ENCODE assay signal across 21 cellular contexts in the genomic region with DNA sequence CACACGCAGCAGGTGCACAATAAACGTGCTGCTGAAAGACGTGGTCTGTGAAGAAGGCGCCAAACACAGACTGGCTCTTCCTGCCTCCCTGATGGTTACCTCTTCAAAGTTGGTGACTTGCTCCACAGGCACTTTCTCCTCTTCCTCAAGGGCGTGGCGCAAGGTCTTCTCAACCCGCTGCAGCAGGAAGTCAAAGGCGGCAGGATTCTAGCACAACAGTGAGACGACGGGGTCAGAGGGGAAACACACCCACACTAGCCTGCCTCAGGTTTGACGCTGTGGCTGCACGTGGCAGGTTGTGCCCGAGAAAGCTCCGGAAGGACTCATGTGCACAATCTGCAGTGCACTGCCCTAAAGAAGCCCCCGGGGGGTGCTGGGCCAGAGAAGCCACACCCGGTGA. TPM values are rescaled to one million over a fixed set of nuclear protein-coding genes. Genes with fewer than 3 reads are reported as not detected.
DNase-seq lines count a peak whose midpoint lies in the region; ATAC-seq and TF ChIP-seq lines count a peak whose summit lies in the region.
"Had no signal": no experiment of that assay in that cellular context is flagged by ENCODE, and none has a peak within 500 bp of the region (broad histone marks: within the 10 kb centered on the region; RNA-seq: fewer than 3 reads in every experiment).

No MANE protein-coding gene starts in this region.

- peak overlapping the region; percentile 84 for H3K27ac Mint-ChIP-seq in activated CD4-positive, alpha-beta memory T cell treated with anti-CD3 and anti-CD28 coated beads, Interleukin-2, amount 10 ng/mL, durations not matched to agents 7 days and 5 days
- no peak overlapping the region for H3K27ac Mint-ChIP-seq in activated CD4-positive, alpha-beta memory T cell treated with anti-CD3 and anti-CD28 coated beads for 36 hours
- H3K27ac Mint-ChIP-seq in T-helper 17 cell (peak overlapping the region; percentile 27), endothelial cell (ENCODE audit: unreplicated experiment) (peak overlapping the region; percentile 30), glutamatergic neuron (ENCODE audit: unreplicated experiment) (no peak overlapping the region)
- H3K27ac Mint-ChIP-seq: CD4-positive, alpha-beta T cell; HFFc6 had no signal

- TF ChIP-seq POLR2A in sigmoid colon (IDR thresholded peaks at IDR 0.05): no peak

- no peak overlapping the region for H3K4me3 Mint-ChIP-seq in activated CD4-positive, alpha-beta memory T cell treated with anti-CD3 and anti-CD28 coated beads, Interleukin-2, amount 10 ng/mL, durations not matched to agents 7 days and 5 days
- no peak overlapping the region for H3K4me3 Mint-ChIP-seq in activated CD4-positive, alpha-beta memory T cell treated with anti-CD3 and anti-CD28 coated beads for 36 hours
- H3K4me3 Mint-ChIP-seq in T-helper 17 cell: peak overlapping the region; percentile 55
- peak overlapping the region; percentile 47 for H3K4me3 Mint-ChIP-seq in endothelial cell (ENCODE audit: unreplicated experiment)
- no peak overlapping the region for H3K4me3 Mint-ChIP-seq in glutamatergic neuron (ENCODE audit: unreplicated experiment)
- H3K4me3 Mint-ChIP-seq: CD4-positive, alpha-beta T cell; HFFc6 had no signal

- H3K27me3 ChIP-seq in sigmoid colon (no peaks in the 10 kb centered on the region), psoas muscle (ENCODE audit: insufficient read depth in 3 of 3, low read length in 2 of 3) (no peaks in the 10 kb centered on the region)
- H3K27me3 ChIP-seq: BE2C had no signal

- H3K9me3 Mint-ChIP-seq in activated CD4-positive, alpha-beta memory T cell treated with anti-CD3 and anti-CD28 coated beads, Interleukin-2, amount 10 ng/mL, durations not matched to agents 7 days and 5 days: no peaks in the 10 kb centered on the region
- H3K9me3 Mint-ChIP-seq in activated CD4-positive, alpha-beta memory T cell treated with anti-CD3 and anti-CD28 coated beads for 36 hours: no peaks in the 10 kb centered on the region
- no peaks in the 10 kb centered on the region for H3K9me3 Mint-ChIP-seq in endothelial cell (ENCODE audit: unreplicated experiment)
- no peaks in the 10 kb centered on the region for H3K9me3 Mint-ChIP-seq in glutamatergic neuron (ENCODE audit: unreplicated experiment)
- H3K9me3 Mint-ChIP-seq: CD4-positive, alpha-beta T cell; HFFc6 had no signal

- intact Hi-C loops in activated CD4-positive, alpha-beta memory T cell treated with anti-CD3 and anti-CD28 coated beads for 36 hours (cut with micrococcal nuclease): no loop called here
- intact Hi-C loops in sigmoid colon (cut with DNase I): no loop called here
- intact Hi-C loops in psoas muscle (cut with DNase I): no loop called here

- H3K9me3 ChIP-seq in T-helper 17 cell (ENCODE audit: control insufficient read depth, low read length, poor library complexity, severe bottlenecking) (no peaks in the 10 kb centered on the region), sigmoid colon (no peaks in the 10 kb centered on the region), psoas muscle (no peaks in the 10 kb centered on the region)
- H3K9me3 ChIP-seq: BE2C had no signal

- CTCF ChIA-PET in activated CD4-positive, alpha-beta memory T cell treated with anti-CD3 and anti-CD28 coated beads, Interleukin-2, amount 10 ng/mL, durations not matched to agents 7 days and 5 days (lab: Charles Lee): no interaction called here
- CTCF ChIA-PET in activated CD4-positive, alpha-beta memory T cell treated with anti-CD3 and anti-CD28 coated beads for 36 hours (lab: Charles Lee): no interaction called here

- TF ChIP-seq CTCF in endothelial cell (IDR thresholded peaks at IDR 0.05; ENCODE audit: unreplicated experiment) (no peak), sigmoid colon (IDR thresholded peaks at IDR 0.05) (no peak), glutamatergic neuron (IDR thresholded peaks at IDR 0.05; ENCODE audit: partially characterized antibody, unreplicated experiment) (no peak), psoas muscle (IDR thresholded peaks at IDR 0.05) (no peak)

- H3K4me1 ChIP-seq in sigmoid colon (no peaks in the 10 kb centered on the region), psoas muscle (no peaks in the 10 kb centered on the region)
- H3K4me1 ChIP-seq: BE2C had no signal

- DNase-seq in activated CD4-positive, alpha-beta memory T cell treated with anti-CD3 and anti-CD28 coated beads, Interleukin-2, amount 10 ng/mL, durations not matched to agents 7 days and 5 days: peak; percentile 57
- DNase-seq in activated CD4-positive, alpha-beta memory T cell treated with anti-CD3 and anti-CD28 coated beads for 36 hours: no peak
- DNase-seq in T-helper 17 cell (no peak), endothelial cell (ENCODE audit: low spot score) (no peak), sigmoid colon (peak; percentile 46), glutamatergic neuron (no peak), psoas muscle (no peak)
- no peak for DNase-seq in stimulated activated naive CD4-positive, alpha-beta T cell treated with Interleukin-2 at 50 U/mL for 16 hours (lab: John Stamatoyannopoulos, UW)
- DNase-seq: BE2C; CD4-positive, alpha-beta T cell; DMS53; H7; HFFc6; NCI-H1417; NCI-H187; NCI-H2107; NCI-H510A treated with DMSO at 0.1 percent for 48 hours; NCI-H774 had no signal

- no peaks in the 10 kb centered on the region for H3K27me3 Mint-ChIP-seq in activated CD4-positive, alpha-beta memory T cell treated with anti-CD3 and anti-CD28 coated beads, Interleukin-2, amount 10 ng/mL, durations not matched to agents 7 days and 5 days
- no peaks in the 10 kb centered on the region for H3K27me3 Mint-ChIP-seq in activated CD4-positive, alpha-beta memory T cell treated with anti-CD3 and anti-CD28 coated beads for 36 hours
- H3K27me3 Mint-ChIP-seq in T-helper 17 cell (no peaks in the 10 kb centered on the region), endothelial cell (ENCODE audit: unreplicated experiment) (peaks cover 9% of the 10 kb centered on the region), glutamatergic neuron (ENCODE audit: unreplicated experiment) (peaks cover 9% of the 10 kb centered on the region)
- H3K27me3 Mint-ChIP-seq: CD4-positive, alpha-beta T cell had no signal

- H3K4me3 ChIP-seq in sigmoid colon: no peak overlapping the region
- no peak overlapping the region for H3K4me3 ChIP-seq in psoas muscle

- POLR2A ChIA-PET in activated CD4-positive, alpha-beta memory T cell treated with anti-CD3 and anti-CD28 coated beads, Interleukin-2, amount 10 ng/mL, durations not matched to agents 7 days and 5 days (lab: Charles Lee): interaction anchor here (0.9 kb wide), 1 partner anchor 13 kb away, joined by 3 read pairs; no protein-coding TSS in a partner anchor
- POLR2A ChIA-PET in activated CD4-positive, alpha-beta memory T cell treated with anti-CD3 and anti-CD28 coated beads for 36 hours (lab: Charles Lee): no interaction called here

- H3K27ac ChIP-seq in sigmoid colon: no peak overlapping the region
- H3K27ac ChIP-seq in psoas muscle: no peak overlapping the region

- H3K36me3 ChIP-seq in sigmoid colon: peaks cover 9 to 89% (median 38%) of the 10 kb centered on the region in 4 donors
- peaks cover 0 to 81% of the 10 kb centered on the region in 2 donors for H3K36me3 ChIP-seq in psoas muscle (ENCODE audit: insufficient read depth in 1 of 2, low read depth in 1 of 2)

- no peak for TF ChIP-seq EP300 in sigmoid colon (IDR thresholded peaks at IDR 0.05)

- peaks cover 80% of the 10 kb centered on the region for H3K36me3 Mint-ChIP-seq in activated CD4-positive, alpha-beta memory T cell treated with anti-CD3 and anti-CD28 coated beads, Interleukin-2, amount 10 ng/mL, durations not matched to agents 7 days and 5 days (ENCODE audit: low read depth)
- H3K36me3 Mint-ChIP-seq in activated CD4-positive, alpha-beta memory T cell treated with anti-CD3 and anti-CD28 coated beads for 36 hours: peaks cover 53% of the 10 kb centered on the region
- H3K36me3 Mint-ChIP-seq in T-helper 17 cell (ENCODE audit: low read depth): peaks cover 8% of the 10 kb centered on the region
- peaks cover 49% of the 10 kb centered on the region for H3K36me3 Mint-ChIP-seq in endothelial cell (ENCODE audit: low read depth, unreplicated experiment)
- peaks cover 12% of the 10 kb centered on the region for H3K36me3 Mint-ChIP-seq in glutamatergic neuron (ENCODE audit: unreplicated experiment)

- no peak for ATAC-seq in T-helper 17 cell
- no peak for ATAC-seq in psoas muscle
- ATAC-seq: Right ventricle myocardium inferior had no signal

- peaks cover 16% of the 10 kb centered on the region for H3K4me1 Mint-ChIP-seq in activated CD4-positive, alpha-beta memory T cell treated with anti-CD3 and anti-CD28 coated beads, Interleukin-2, amount 10 ng/mL, durations not matched to agents 7 days and 5 days
- peaks cover 2% of the 10 kb centered on the region for H3K4me1 Mint-ChIP-seq in activated CD4-positive, alpha-beta memory T cell treated with anti-CD3 and anti-CD28 coated beads for 36 hours (ENCODE audit: low read depth)
- H3K4me1 Mint-ChIP-seq in T-helper 17 cell (peaks cover 12% of the 10 kb centered on the region), endothelial cell (ENCODE audit: unreplicated experiment) (peaks cover 18% of the 10 kb centered on the region), glutamatergic neuron (ENCODE audit: low read depth, unreplicated experiment) (no peaks in the 10 kb centered on the region)

- 86 to 87% methylated on average over 16 of the region's 16 CpGs for WGBS in sigmoid colon, 2 donors
- WGBS in psoas muscle, 3 donors: 83 to 93% (median 89%) methylated on average over 16 of the region's 16 CpGs

RNA-seq across cellular contexts. Expression of a gene that starts 15.0 kb away (rescaled TPM):
- total RNA-seq in activated CD4-positive, alpha-beta memory T cell treated with anti-CD3 and anti-CD28 coated beads, Interleukin-2, amount 10 ng/mL, durations not matched to agents 7 days and 5 days: 100 to 1,000 TPM; 108 to 117 TPM
- total RNA-seq in activated CD4-positive, alpha-beta memory T cell treated with anti-CD3 and anti-CD28 coated beads for 36 hours: 100 to 1,000 TPM; 112 to 114 TPM
- total RNA-seq in T-helper 17 cell (10 to 100 TPM; 50.4 to 54.7 TPM), endothelial cell (ENCODE audit: unreplicated experiment) (137 TPM), sigmoid colon (10 to 100 TPM; 12.5 to 37.4 (median 34.0) TPM), glutamatergic neuron (ENCODE audit: unreplicated experiment) (38.6 TPM), psoas muscle (10 to 100 TPM in 3 of 4 donors, 1 to 10 TPM in 1; 6.7 to 15.1 (median 11.7) TPM)
- polyA plus RNA-seq in sigmoid colon (10 to 100 TPM; 11.1 to 33.5 (median 15.6) TPM), psoas muscle (1 to 10 TPM; 4.2 to 6.0 (median 5.4) TPM)

RNA-seq across cellular contexts. Expression of a gene that starts 15.3 kb away (rescaled TPM):
- 10 to 100 TPM; 24.5 to 24.9 TPM for total RNA-seq in activated CD4-positive, alpha-beta memory T cell treated with anti-CD3 and anti-CD28 coated beads, Interleukin-2, amount 10 ng/mL, durations not matched to agents 7 days and 5 days
- 10 to 100 TPM; 17.8 to 20.9 TPM for total RNA-seq in activated CD4-positive, alpha-beta memory T cell treated with anti-CD3 and anti-CD28 coated beads for 36 hours
- total RNA-seq in T-helper 17 cell (1 to 10 TPM; 3.0 to 3.1 TPM), endothelial cell (ENCODE audit: unreplicated experiment) (18.6 TPM), sigmoid colon (10 to 100 TPM; 19.4 to 46.4 (median 42.8) TPM), glutamatergic neuron (ENCODE audit: unreplicated experiment) (9.8 TPM), psoas muscle (10 to 100 TPM; 13.1 to 36.8 (median 19.3) TPM)
- polyA plus RNA-seq in sigmoid colon (100 to 1,000 TPM in 1 of 3 donors, 10 to 100 TPM in 2; 41.6 to 127 (median 85.9) TPM), psoas muscle (10 to 100 TPM; 22.4 to 28.7 (median 23.7) TPM)

RNA-seq across cellular contexts. Expression of a gene that starts 38.5 kb away (rescaled TPM):
- total RNA-seq in activated CD4-positive, alpha-beta memory T cell treated with anti-CD3 and anti-CD28 coated beads, Interleukin-2, amount 10 ng/mL, durations not matched to agents 7 days and 5 days: 10 to 100 TPM; 32.5 to 35.1 TPM
- total RNA-seq in activated CD4-positive, alpha-beta memory T cell treated with anti-CD3 and anti-CD28 coated beads for 36 hours: 10 to 100 TPM; 54.3 to 56.4 TPM
- total RNA-seq in T-helper 17 cell (10 to 100 TPM; 19.6 to 23.8 TPM), endothelial cell (ENCODE audit: unreplicated experiment) (43.9 TPM), sigmoid colon (10 to 100 TPM; 19.7 to 24.6 (median 23.7) TPM), glutamatergic neuron (ENCODE audit: unreplicated experiment) (29.1 TPM), psoas muscle (10 to 100 TPM; 35.1 to 62.0 (median 47.6) TPM)
- polyA plus RNA-seq in sigmoid colon (10 to 100 TPM in 2 of 3 donors, 1 to 10 TPM in 1; 9.6 to 37.1 (median 19.9) TPM), psoas muscle (10 to 100 TPM; 25.3 to 52.3 (median 44.6) TPM)

RNA-seq across cellular contexts. Expression of a gene that starts 53.5 kb away (rescaled TPM):
- not detected for total RNA-seq in activated CD4-positive, alpha-beta memory T cell treated with anti-CD3 and anti-CD28 coated beads, Interleukin-2, amount 10 ng/mL, durations not matched to agents 7 days and 5 days
- not detected for total RNA-seq in activated CD4-positive, alpha-beta memory T cell treated with anti-CD3 and anti-CD28 coated beads for 36 hours
- total RNA-seq in T-helper 17 cell (not detected), endothelial cell (ENCODE audit: unreplicated experiment) (not detected), sigmoid colon (1 to 10 TPM in 1 of 4 donors, under 1 TPM in 2, not detected in 1; 0.16 to 1.4 (median 0.36) TPM), glutamatergic neuron (ENCODE audit: unreplicated experiment) (4.1 TPM), psoas muscle (not detected)
- polyA plus RNA-seq in sigmoid colon (under 1 TPM in 2 of 3 donors, not detected in 1; 0.36 to 0.60 TPM), psoas muscle (under 1 TPM in 1 of 3 donors, not detected in 2; 0.01 TPM)
- total RNA-seq: CD4-positive, alpha-beta T cell; HFFc6; M059J; OCI-LY7; Right ventricle myocardium inferior had no signal

Comparison
In these comparisons a context has a peak if more than half of its experiments do, and no peak if none do; other contexts are left out.
1. DNase-seq: peak in activated CD4-positive, alpha-beta memory T cell treated with anti-CD3 and anti-CD28 coated beads, Interleukin-2, amount 10 ng/mL, durations not matched to agents 7 days and 5 days (single experiment) and sigmoid colon (single experiment); none in activated CD4-positive, alpha-beta memory T cell treated with anti-CD3 and anti-CD28 coated beads for 36 hours (single experiment), T-helper 17 cell (0 of 3), endothelial cell (single experiment), glutamatergic neuron (single experiment), stimulated activated naive CD4-positive, alpha-beta T cell treated with Interleukin-2 at 50 U/mL for 16 hours (single experiment) and psoas muscle (0 of 2).
2. H3K27ac Mint-ChIP-seq: peak in activated CD4-positive, alpha-beta memory T cell treated with anti-CD3 and anti-CD28 coated beads, Interleukin-2, amount 10 ng/mL, durations not matched to agents 7 days and 5 days (single experiment), T-helper 17 cell (single experiment) and endothelial cell (single experiment); none in activated CD4-positive, alpha-beta memory T cell treated with anti-CD3 and anti-CD28 coated beads for 36 hours (single experiment) and glutamatergic neuron (single experiment).
3. H3K4me3 Mint-ChIP-seq: peak in T-helper 17 cell (single experiment) and endothelial cell (single experiment); none in activated CD4-positive, alpha-beta memory T cell treated with anti-CD3 and anti-CD28 coated beads, Interleukin-2, amount 10 ng/mL, durations not matched to agents 7 days and 5 days (single experiment), activated CD4-positive, alpha-beta memory T cell treated with anti-CD3 and anti-CD28 coated beads for 36 hours (single experiment) and glutamatergic neuron (single experiment).